23 cellular contexts compared by ENCODE assay signal in the genomic region with DNA sequence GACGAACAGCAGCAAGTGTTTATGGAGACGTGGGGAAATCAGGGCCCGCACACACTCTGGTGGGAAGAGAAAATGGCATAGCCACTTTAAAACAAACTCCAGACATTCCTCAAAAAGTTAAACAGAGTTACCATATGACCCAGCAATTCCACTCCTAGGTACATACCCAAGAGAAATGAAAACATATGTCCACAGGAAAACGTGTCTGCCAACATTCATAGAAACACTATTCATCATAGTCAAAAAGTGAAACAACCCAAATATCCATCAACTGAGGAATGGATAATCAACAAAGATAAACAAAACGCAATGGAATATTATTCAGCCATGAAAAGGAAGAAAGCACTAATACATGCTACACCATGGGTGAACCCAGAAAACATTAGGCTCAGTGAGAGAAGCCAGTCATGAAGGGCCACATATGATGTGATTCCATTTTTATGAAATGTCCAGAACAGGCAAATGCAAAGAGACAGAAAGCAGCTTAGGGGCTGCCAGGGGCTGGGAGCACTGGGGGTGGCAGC.
"Had no signal": no experiment of that assay in that cellular context is flagged by ENCODE, and none has a peak within 500 bp of the region (broad histone marks: within the 10 kb centered on the region; RNA-seq: fewer than 3 reads in every experiment).

No MANE protein-coding gene starts in this region.

- DNase-seq: IMR-90, Kasumi-1, MM.1S, NCI-H1092 treated with DMSO at 0.1 percent for 48 hours, NCI-H1436, NCI-H187, NCI-H2029, NCI-H2081 treated with DMSO at 0.1 percent for 48 hours, NCI-H2171, NCI-H226, NCI-H446, NCI-H510A, NCI-H524 treated with DMSO at 0.1 percent for 48 hours, NCI-H69, NCI-H774, Right ventricle myocardium superior, RPMI8226, SIG-M5, SK-N-SH, SW 1271 had no signal

- ATAC-seq: HepG2 had no signal

- FAIRE-seq: HepG2, RCC 7860 had no signal

- H3K4me2 ChIP-seq: KMS-11, SK-N-SH had no signal

- H3K9ac ChIP-seq: KMS-11, SK-N-SH had no signal

- H3K9me3 ChIP-seq: SK-N-SH had no signal

- H3K27ac ChIP-seq: KMS-11 had no signal
